Comparison of ENCODE assay signal across 2 cellular contexts in the genomic region with DNA sequence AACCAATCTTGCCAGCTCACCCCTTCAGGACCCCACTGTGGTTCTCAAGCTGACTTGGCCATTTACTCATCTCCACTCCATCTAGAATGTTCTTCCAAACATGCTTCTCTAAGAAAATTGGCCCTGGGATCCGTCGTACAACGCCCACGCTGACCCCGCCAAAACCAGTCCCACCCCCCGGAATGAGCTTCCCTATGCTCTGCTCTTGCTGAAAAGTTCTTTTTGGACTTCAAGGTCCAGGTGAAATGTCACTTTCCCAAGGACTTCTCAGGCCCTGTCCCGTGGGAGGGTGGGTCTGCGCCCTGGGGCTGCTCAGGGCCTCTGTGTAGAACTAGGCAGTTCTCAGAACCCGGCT.
A peak's percentile ranks its signal among the peaks of the same experiment; 100 is the strongest.
TF ChIP-seq lines count a peak whose summit lies in the region.

No MANE protein-coding gene starts in this region.

TF ChIP-seq in HCT116, 20 proteins besides CTCF, POLR2A, EP300 and RAD21:
- TF ChIP-seq EZH2 (IDR thresholded peaks at IDR 0.05), result no peak
- TF ChIP-seq, protein P1, sequence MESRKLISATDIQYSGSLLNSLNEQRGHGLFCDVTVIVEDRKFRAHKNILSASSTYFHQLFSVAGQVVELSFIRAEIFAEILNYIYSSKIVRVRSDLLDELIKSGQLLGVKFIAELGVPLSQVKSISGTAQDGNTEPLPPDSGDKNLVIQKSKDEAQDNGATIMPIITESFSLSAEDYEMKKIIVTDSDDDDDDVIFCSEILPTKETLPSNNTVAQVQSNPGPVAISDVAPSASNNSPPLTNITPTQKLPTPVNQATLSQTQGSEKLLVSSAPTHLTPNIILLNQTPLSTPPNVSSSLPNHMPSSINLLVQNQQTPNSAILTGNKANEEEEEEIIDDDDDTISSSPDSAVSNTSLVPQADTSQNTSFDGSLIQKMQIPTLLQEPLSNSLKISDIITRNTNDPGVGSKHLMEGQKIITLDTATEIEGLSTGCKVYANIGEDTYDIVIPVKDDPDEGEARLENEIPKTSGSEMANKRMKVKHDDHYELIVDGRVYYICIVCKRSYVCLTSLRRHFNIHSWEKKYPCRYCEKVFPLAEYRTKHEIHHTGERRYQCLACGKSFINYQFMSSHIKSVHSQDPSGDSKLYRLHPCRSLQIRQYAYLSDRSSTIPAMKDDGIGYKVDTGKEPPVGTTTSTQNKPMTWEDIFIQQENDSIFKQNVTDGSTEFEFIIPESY (IDR thresholded peaks at IDR 0.05; ENCODE audit: extremely low read depth, insufficient replicate concordance, low read length), result no peak
- TF ChIP-seq MAX (IDR thresholded peaks at IDR 0.05), result no peak
- no peak for TF ChIP-seq TCF7L2 (IDR thresholded peaks at IDR 0.05; ENCODE audit: borderline replicate concordance, extremely low read depth, insufficient read depth, insufficient read length)
- TF ChIP-seq ZNF274 (IDR thresholded peaks at IDR 0.05; ENCODE audit: low read depth, low read length), result no peak
- no peak for TF ChIP-seq SP1 (IDR thresholded peaks at IDR 0.05; ENCODE audit: low read depth)
- no peak for TF ChIP-seq CEBPB (IDR thresholded peaks at IDR 0.05; ENCODE audit: low read depth)
- TF ChIP-seq, protein P2, sequence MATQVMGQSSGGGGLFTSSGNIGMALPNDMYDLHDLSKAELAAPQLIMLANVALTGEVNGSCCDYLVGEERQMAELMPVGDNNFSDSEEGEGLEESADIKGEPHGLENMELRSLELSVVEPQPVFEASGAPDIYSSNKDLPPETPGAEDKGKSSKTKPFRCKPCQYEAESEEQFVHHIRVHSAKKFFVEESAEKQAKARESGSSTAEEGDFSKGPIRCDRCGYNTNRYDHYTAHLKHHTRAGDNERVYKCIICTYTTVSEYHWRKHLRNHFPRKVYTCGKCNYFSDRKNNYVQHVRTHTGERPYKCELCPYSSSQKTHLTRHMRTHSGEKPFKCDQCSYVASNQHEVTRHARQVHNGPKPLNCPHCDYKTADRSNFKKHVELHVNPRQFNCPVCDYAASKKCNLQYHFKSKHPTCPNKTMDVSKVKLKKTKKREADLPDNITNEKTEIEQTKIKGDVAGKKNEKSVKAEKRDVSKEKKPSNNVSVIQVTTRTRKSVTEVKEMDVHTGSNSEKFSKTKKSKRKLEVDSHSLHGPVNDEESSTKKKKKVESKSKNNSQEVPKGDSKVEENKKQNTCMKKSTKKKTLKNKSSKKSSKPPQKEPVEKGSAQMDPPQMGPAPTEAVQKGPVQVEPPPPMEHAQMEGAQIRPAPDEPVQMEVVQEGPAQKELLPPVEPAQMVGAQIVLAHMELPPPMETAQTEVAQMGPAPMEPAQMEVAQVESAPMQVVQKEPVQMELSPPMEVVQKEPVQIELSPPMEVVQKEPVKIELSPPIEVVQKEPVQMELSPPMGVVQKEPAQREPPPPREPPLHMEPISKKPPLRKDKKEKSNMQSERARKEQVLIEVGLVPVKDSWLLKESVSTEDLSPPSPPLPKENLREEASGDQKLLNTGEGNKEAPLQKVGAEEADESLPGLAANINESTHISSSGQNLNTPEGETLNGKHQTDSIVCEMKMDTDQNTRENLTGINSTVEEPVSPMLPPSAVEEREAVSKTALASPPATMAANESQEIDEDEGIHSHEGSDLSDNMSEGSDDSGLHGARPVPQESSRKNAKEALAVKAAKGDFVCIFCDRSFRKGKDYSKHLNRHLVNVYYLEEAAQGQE (IDR thresholded peaks at IDR 0.05; ENCODE audit: low read depth), result no peak
- TF ChIP-seq ZFX (IDR thresholded peaks at IDR 0.05), result no peak
- no peak for TF ChIP-seq CBX3 (IDR thresholded peaks at IDR 0.05; ENCODE audit: low read depth)
- no peak for TF ChIP-seq EZH2phosphoT487 (IDR thresholded peaks at IDR 0.05; ENCODE audit: borderline replicate concordance)
TF ChIP-seq in HCT116: peak in this region for 0.

TF ChIP-seq in K562, 482 proteins besides CTCF, POLR2A, EP300 and RAD21:
- TF ChIP-seq GATA2 (CRISPR knock-in tag; IDR thresholded peaks at IDR 0.05), result 0 out of 2 replicates have a peak, but pooled peaks have one; percentile 12
- TF ChIP-seq DPF2 (IDR thresholded peaks at IDR 0.05), result peak; percentile 3; the same call in 1 of the 2 replicates
- TF ChIP-seq USF1 (CRISPR knock-in tag; IDR thresholded peaks at IDR 0.05), result 0 out of 2 replicates have a peak, but pooled peaks have one; percentile 3
- peak; percentile 56 for TF ChIP-seq PRDM10 (IDR thresholded peaks at IDR 0.05; ENCODE audit: partially characterized antibody)
- no peak for TF ChIP-seq ZC3H4 (CRISPR knock-in tag; IDR thresholded peaks at IDR 0.05; ENCODE audit: borderline replicate concordance)
- TF ChIP-seq JUND (IDR thresholded peaks at IDR 0.05; ENCODE audit: borderline replicate concordance, low read depth, low read length), result no peak
- no peak for TF ChIP-seq JUND (tag; IDR thresholded peaks at IDR 0.05; ENCODE audit: borderline replicate concordance, low read depth, low read length)
- no peak for TF ChIP-seq TAF9B (IDR thresholded peaks at IDR 0.05; ENCODE audit: partially characterized antibody)
- 0 out of 2 replicates have a peak, but pooled peaks have one; percentile 2 for TF ChIP-seq MTA2 (IDR thresholded peaks at IDR 0.05; ENCODE audit: low read depth)
- 0 out of 2 replicates have a peak, but pooled peaks have one; percentile 5 for TF ChIP-seq KAT7 (CRISPR knock-in tag; IDR thresholded peaks at IDR 0.05; ENCODE audit: borderline replicate concordance)
- peak; percentile 83 for TF ChIP-seq EGR1 (conservative IDR thresholded peaks at IDR 0.05)
- TF ChIP-seq HES1 (IDR thresholded peaks at IDR 0.05; ENCODE audit: low read depth), result no peak
- TF ChIP-seq NR2C2 (CRISPR knock-in tag; IDR thresholded peaks at IDR 0.05), result no peak
- TF ChIP-seq NR2C2 (tag; IDR thresholded peaks at IDR 0.05), result peak; percentile 13; the same call in 1 of the 2 replicates
- no peak for TF ChIP-seq SRSF9 (IDR thresholded peaks at IDR 0.05; ENCODE audit: borderline replicate concordance, low read depth, low read length)
- TF ChIP-seq ARID4B (CRISPR knock-in tag; IDR thresholded peaks at IDR 0.05), result no peak
- no peak for TF ChIP-seq E2F3 (CRISPR knock-in tag; IDR thresholded peaks at IDR 0.05)
